In the genomic region with DNA sequence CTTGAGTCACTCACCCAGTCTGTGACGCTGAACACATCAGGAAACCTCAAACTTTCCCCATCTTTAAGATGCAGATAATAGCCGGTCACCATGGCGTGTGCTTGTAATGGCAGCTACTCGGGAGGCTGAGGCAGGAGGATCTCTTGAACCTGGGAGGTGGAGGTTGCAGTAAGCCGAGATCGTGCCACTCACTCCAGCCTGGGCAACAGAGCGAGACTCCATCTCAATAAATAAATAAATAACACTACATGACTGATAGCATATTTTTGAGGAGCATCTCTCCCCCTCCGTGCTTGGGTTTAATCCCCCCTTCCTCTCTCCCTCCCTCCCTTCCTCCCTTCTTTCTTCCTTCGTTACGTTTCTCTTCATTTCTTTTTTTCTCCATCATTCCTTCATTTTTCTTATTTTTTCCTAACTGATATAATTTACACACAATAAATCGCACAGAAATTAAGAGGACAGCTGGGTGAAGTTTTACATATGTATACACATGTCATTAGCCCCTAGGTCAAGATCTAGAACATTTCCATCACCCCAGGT, we compare ENCODE assay signal across 8 cellular contexts. TPM values are rescaled to one million over a fixed set of nuclear protein-coding genes. Genes with fewer than 3 reads are reported as not detected.
DNase-seq lines count a peak whose midpoint lies in the region; ATAC-seq and TF ChIP-seq lines count a peak whose summit lies in the region.

No MANE protein-coding gene starts in this region.

- peak overlapping the region; percentile 88 for H2AFZ ChIP-seq in ACC112 (ENCODE audit: low read length, unreplicated experiment)

- DNase-seq in RWPE2 (ENCODE audit: low spot score) (no peak), fibroblast of pulmonary artery (ENCODE audit: low read depth) (no peak), stomach (no peak), foreskin melanocyte (no peak), HT-29 (ENCODE audit: low spot score) (no peak)

- intact Hi-C loops in stomach (cut with DNase I; ENCODE audit: low total_unique reads), result no loop called here

- no peaks in the 10 kb centered on the region for H3K36me3 ChIP-seq in ACC112 (ENCODE audit: insufficient read depth, low read length)
- no peaks in the 10 kb centered on the region for H3K36me3 ChIP-seq in RWPE2 (ENCODE audit: low read depth)
- H3K36me3 ChIP-seq in stomach, result no peaks in the 10 kb centered on the region

- no peaks in the 10 kb centered on the region for H3K79me2 ChIP-seq in ACC112 (ENCODE audit: control insufficient read depth, insufficient read depth, low read length, unreplicated experiment)

- ATAC-seq in GM19324 (IDR thresholded peaks at IDR 0.05; ENCODE audit: low FRiP score, unreplicated experiment) (peak; percentile 7), RWPE2 (ENCODE audit: low read depth) (no peak), GM18861 (IDR thresholded peaks at IDR 0.05; ENCODE audit: unreplicated experiment) (no peak)

- peak overlapping the region; percentile 27; the same call in 1 of the 2 replicates for H3K27ac ChIP-seq in ACC112 (ENCODE audit: low read depth, low read length)
- H3K27ac ChIP-seq in RWPE2 (ENCODE audit: poor library complexity, severe bottlenecking), result peak overlapping the region; percentile 77
- H3K27ac ChIP-seq in stomach, result peak overlapping the region; percentile 77 to 97 (median 92)

- H3K4me3 ChIP-seq in ACC112 (ENCODE audit: low read depth, low read length) (peak overlapping the region; percentile 73), RWPE2 (ENCODE audit: severe bottlenecking) (no peak overlapping the region), fibroblast of pulmonary artery (replicated peaks; ENCODE audit: low read depth, low read length) (peak overlapping the region; percentile 52), stomach (peak overlapping the region in 3 of 4 donors; percentile 40 to 43 (median 41))

- no peak for TF ChIP-seq CTCF in RWPE2 (IDR thresholded peaks at IDR 0.05; ENCODE audit: poor library complexity, severe bottlenecking)
- TF ChIP-seq CTCF in fibroblast of pulmonary artery (IDR thresholded peaks at IDR 0.05; ENCODE audit: low read length, missing control alignments), result no peak
- TF ChIP-seq CTCF in stomach (IDR thresholded peaks at IDR 0.05), result no peak

- peaks cover 7% of the 10 kb centered on the region for H3K4me1 ChIP-seq in ACC112 (ENCODE audit: control insufficient read depth, insufficient read depth, low read length, unreplicated experiment)
- H3K4me1 ChIP-seq in RWPE2 (ENCODE audit: insufficient read depth, poor library complexity, severe bottlenecking), result peaks cover 13% of the 10 kb centered on the region
- H3K4me1 ChIP-seq in stomach, result peaks cover 4 to 13% (median 8%) of the 10 kb centered on the region in 4 donors

- H3K9me3 ChIP-seq in RWPE2 (ENCODE audit: severe bottlenecking) (no peaks in the 10 kb centered on the region), stomach (no peaks in the 10 kb centered on the region)

- TF ChIP-seq POLR2A in stomach (IDR thresholded peaks at IDR 0.05), result no peak

- 90 to 93% (median 91%) methylated on average over 10 to 11 of the region's 11 CpGs for WGBS in stomach, 5 donors

- TF ChIP-seq EP300 in stomach (IDR thresholded peaks at IDR 0.05), result no peak

- H3K27me3 ChIP-seq in ACC112 (ENCODE audit: insufficient read depth, low read length), result peaks cover 4% of the 10 kb centered on the region; the same call in 1 of the 2 replicates
- H3K27me3 ChIP-seq in RWPE2 (ENCODE audit: insufficient read depth, poor library complexity, severe bottlenecking), result no peaks in the 10 kb centered on the region
- H3K27me3 ChIP-seq in stomach, result no peaks in the 10 kb centered on the region

RNA-seq across cellular contexts. Expression of gene EZR, which starts 51.3 kb away (rescaled TPM):
- total RNA-seq in stomach, result 100 to 1,000 TPM in 3 of 5 donors, 10 to 100 TPM in 2; 69.5 to 317 (median 295) TPM
- polyA plus RNA-seq in stomach, result 100 to 1,000 TPM; 121 to 231 (median 205) TPM
- total RNA-seq in HT-29 (2014; rRNA removed; shearing (Covaris generic)), result 277 and 282 TPM in 2 replicates

Comparison
In these comparisons a context has a peak if more than half of its experiments do, and no peak if none do; other contexts are left out.
1. H3K27ac ChIP-seq: peak in every context shown above with its lines; median percentile 92 in stomach; 77 in RWPE2; 27 in ACC112.